Comparison of ENCODE assay signal across 1 cellular context in the genomic region with DNA sequence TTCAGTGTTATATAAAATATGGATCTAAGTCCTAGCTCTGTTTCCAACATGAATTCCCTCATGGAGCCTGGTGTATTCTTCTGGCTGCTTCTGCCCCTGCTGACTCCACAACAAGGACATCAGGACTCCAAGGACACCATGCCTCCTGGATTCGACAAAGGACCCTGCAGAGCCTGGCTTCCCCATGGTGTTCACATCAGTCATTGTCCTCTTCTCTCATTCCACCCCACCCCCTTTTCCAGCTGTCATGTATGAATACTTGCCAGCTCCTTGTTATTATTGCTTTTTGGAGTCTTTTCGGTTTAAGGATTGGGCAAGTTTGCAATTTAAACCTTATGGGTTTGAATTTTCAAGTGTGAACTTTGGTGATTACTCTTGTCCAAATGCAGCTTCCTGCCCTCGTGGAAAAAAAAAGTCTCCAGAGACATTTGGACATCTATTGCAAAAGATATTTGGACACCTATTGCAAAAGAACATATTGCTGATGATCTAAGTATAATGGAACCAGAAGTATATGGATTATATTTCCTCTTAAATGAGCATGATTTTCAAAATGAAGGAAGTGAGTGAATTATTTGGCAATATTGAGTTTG.
TF ChIP-seq lines count a peak whose summit lies in the region.

No MANE protein-coding gene starts in this region.

TF ChIP-seq in IMR-90, 13 proteins besides CTCF, POLR2A, EP300 and RAD21:
- TF ChIP-seq FOS (IDR thresholded peaks at IDR 0.05; ENCODE audit: low read depth, low read length) (no peak), CEBPB (IDR thresholded peaks at IDR 0.05; ENCODE audit: low read depth, low read length) (peak; percentile 56)
